ENCODE assay signal across 22 cellular contexts in genomic region chr7:12157517-12157916, GRCh38.
"Had no signal": no experiment of that assay in that cellular context is flagged by ENCODE, and none has a peak within 500 bp of the region (broad histone marks: within the 10 kb centered on the region; RNA-seq: fewer than 3 reads in every experiment).

No MANE protein-coding gene starts in this region.

- H3K4me3 ChIP-seq: colonic mucosa, esophagus squamous epithelium, gastrocnemius medialis, heart right ventricle, left lung, lower lobe of right lung, mucosa of descending colon had no signal

- H3K27me3 ChIP-seq: colonic mucosa, esophagus squamous epithelium, gastrocnemius medialis, heart right ventricle, left lung had no signal

- H3K36me3 ChIP-seq: colonic mucosa, esophagus squamous epithelium, gastrocnemius medialis, heart right ventricle, left lung, lower lobe of right lung had no signal

- H3K4me1 ChIP-seq: colonic mucosa, esophagus squamous epithelium, gastrocnemius medialis, heart right ventricle, left lung, lower lobe of right lung had no signal

- H3K9me3 ChIP-seq: colonic mucosa, esophagus squamous epithelium, gastrocnemius medialis, heart right ventricle, left lung, lower lobe of right lung, mucosa of descending colon had no signal

- H3K27ac ChIP-seq: colonic mucosa, esophagus squamous epithelium, gastrocnemius medialis, heart right ventricle, left lung, lower lobe of right lung had no signal

- FAIRE-seq: endometrium, islet of Langerhans, keratinocyte had no signal

- ATAC-seq: effector memory CD8-positive, alpha-beta T cell; gastrocnemius medialis; heart right ventricle; left cardiac atrium; left lung; left ventricle myocardium superior; lower lobe of right lung; mucosa of descending colon had no signal

- DNase-seq: colonic mucosa; cortex of kidney; effector CD8-positive, alpha-beta T cell; effector memory CD8-positive, alpha-beta T cell; endodermal cell; esophagus squamous epithelium; foreskin fibroblast; foreskin melanocyte; gastrocnemius medialis; glutamatergic neuron; head of caudate nucleus; heart right ventricle; hippocampal formation; left cardiac atrium; left lung; left ventricle myocardium superior; lower lobe of right lung; mesenchymal stem cell; mucosa of descending colon had no signal
